14 cellular contexts compared by ENCODE assay signal in the genomic region with DNA sequence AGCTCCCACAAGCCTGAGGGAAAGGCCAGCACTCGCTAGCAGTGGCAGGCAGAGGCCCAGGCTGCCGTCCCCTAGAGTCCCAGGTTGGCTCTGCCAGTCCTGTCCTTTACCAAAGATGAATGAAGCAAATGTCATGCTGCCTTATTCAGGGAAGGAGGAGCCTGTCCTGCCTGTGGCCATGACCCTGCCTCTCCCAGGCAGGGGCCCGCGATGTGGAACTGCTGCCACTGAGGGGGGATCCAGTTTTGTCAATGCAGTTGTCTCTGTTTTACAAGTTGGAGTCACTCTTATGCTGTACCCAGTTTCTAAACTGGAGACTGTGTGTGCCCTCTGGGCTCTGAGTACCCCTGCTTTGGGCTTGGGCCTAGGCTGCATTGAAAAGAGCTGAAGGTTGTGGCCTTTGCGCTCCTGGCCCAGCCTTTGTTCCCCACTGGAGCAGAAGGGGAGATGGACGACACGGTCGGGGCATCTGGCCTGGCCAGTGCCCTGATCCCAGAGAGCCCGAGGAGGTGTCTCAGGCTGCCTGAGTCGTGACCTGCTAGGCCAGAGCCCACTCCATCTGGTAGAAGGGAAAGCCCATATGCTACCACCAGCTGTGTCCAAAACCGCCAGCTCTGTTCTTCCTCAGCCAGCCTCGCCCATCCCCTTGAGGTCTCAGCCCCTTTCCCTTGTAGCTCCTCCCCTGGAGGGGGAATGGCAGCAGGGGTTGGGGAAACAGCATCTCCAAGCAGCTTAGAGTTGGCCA. TPM values are rescaled to one million over a fixed set of nuclear protein-coding genes. Genes with fewer than 3 reads are reported as not detected.
DNase-seq lines count a peak whose midpoint lies in the region; ATAC-seq and TF ChIP-seq lines count a peak whose summit lies in the region.
"Had no signal": no experiment of that assay in that cellular context is flagged by ENCODE, and none has a peak within 500 bp of the region (broad histone marks: within the 10 kb centered on the region; RNA-seq: fewer than 3 reads in every experiment).

No MANE protein-coding gene starts in this region.

- H3K4me3 Mint-ChIP-seq in activated CD4-positive, alpha-beta T cell treated with anti-CD3 and anti-CD28 coated beads, Interleukin-2, amount 10 ng/mL, durations not matched to agents 24 days and 14 days, result no peak overlapping the region

- H3K27me3 ChIP-seq in spleen (replicated peaks in 1 of 7) (no peaks in the 10 kb centered on the region), smooth muscle cell (ENCODE audit: low read depth) (no peaks in the 10 kb centered on the region)
- H3K27me3 ChIP-seq: vagina had no signal

- peaks cover 39% of the 10 kb centered on the region for H3K36me3 Mint-ChIP-seq in activated CD4-positive, alpha-beta T cell treated with anti-CD3 and anti-CD28 coated beads, Interleukin-2, amount 10 ng/mL, durations not matched to agents 24 days and 14 days (ENCODE audit: low read depth)

- H4K20me1 ChIP-seq in smooth muscle cell (ENCODE audit: low read depth), result peaks cover 14% of the 10 kb centered on the region

- intact Hi-C loops in activated CD4-positive, alpha-beta T cell treated with anti-CD3 and anti-CD28 coated beads, Interleukin-2, amount 10 ng/mL, durations not matched to agents 24 days and 14 days (cut with micrococcal nuclease), result no loop called here
- intact Hi-C loops in spleen (cut with DNase I; ENCODE audit: low total_unique reads), result loop anchor here (10.0 kb wide), 3 partner anchors 50 to 130 kb away; a partner anchor contains a TSS

- H3K36me3 ChIP-seq in spleen (peaks cover 5 to 94% (median 56%) of the 10 kb centered on the region in 6 donors), smooth muscle cell (ENCODE audit: low read depth) (no peaks in the 10 kb centered on the region)

- H3K4me1 ChIP-seq in spleen (peaks cover 32 to 71% (median 50%) of the 10 kb centered on the region in 6 donors), smooth muscle cell (ENCODE audit: low read depth) (peaks cover 7% of the 10 kb centered on the region)

- no peak overlapping the region for H2AFZ ChIP-seq in smooth muscle cell (ENCODE audit: low read depth)

- TF ChIP-seq POLR2A in spleen (IDR thresholded peaks at IDR 0.05), result no peak

- TF ChIP-seq CTCF in spleen (IDR thresholded peaks at IDR 0.05 in 8 of 11, conservative IDR thresholded peaks at IDR 0.05 in 3 of 11) (no peak), smooth muscle cell (IDR thresholded peaks at IDR 0.05; ENCODE audit: borderline replicate concordance, insufficient read depth, poor library complexity, severe bottlenecking) (no peak)

- no peaks in the 10 kb centered on the region for H3K9me3 ChIP-seq in spleen
- H3K9me3 ChIP-seq in smooth muscle cell (replicated peaks; ENCODE audit: low read depth), result no peaks in the 10 kb centered on the region
- H3K9me3 ChIP-seq: vagina had no signal

- H3K27ac Mint-ChIP-seq in activated CD4-positive, alpha-beta T cell treated with anti-CD3 and anti-CD28 coated beads, Interleukin-2, amount 10 ng/mL, durations not matched to agents 24 days and 14 days, result peak overlapping the region; percentile 34

- peak overlapping the region; percentile 69 for H3K27ac ChIP-seq in cingulate gyrus (ENCODE audit: low read depth, low read length)
- peak overlapping the region in 7 of 8 donors; percentile 48 to 100 (median 99) for H3K27ac ChIP-seq in spleen
- no peak overlapping the region for H3K27ac ChIP-seq in smooth muscle cell (ENCODE audit: low read depth)
- H3K27ac ChIP-seq: vagina had no signal

- no peak for ATAC-seq in HG02623 (IDR thresholded peaks at IDR 0.05; ENCODE audit: unreplicated experiment)
- ATAC-seq: HCT116 had no signal

- no peaks in the 10 kb centered on the region for H3F3A ChIP-seq in smooth muscle cell (ENCODE audit: low read depth)

- H3K27me3 Mint-ChIP-seq in activated CD4-positive, alpha-beta T cell treated with anti-CD3 and anti-CD28 coated beads, Interleukin-2, amount 10 ng/mL, durations not matched to agents 24 days and 14 days, result no peaks in the 10 kb centered on the region

- peak; percentile 71 for DNase-seq in activated CD4-positive, alpha-beta T cell treated with anti-CD3 and anti-CD28 coated beads, Interleukin-2, amount 10 ng/mL, durations not matched to agents 24 days and 14 days
- no peak for DNase-seq in activated CD4-positive, alpha-beta T cell treated with anti-CD3 and anti-CD28 coated beads, Interleukin-2, amount 50 U/mL, for 48 hours
- peak; percentile 93 for DNase-seq in NCI-H524 treated with DMSO at 0.1 percent for 48 hours (lab: John Stamatoyannopoulos, UW)
- DNase-seq in spleen, result no peak
- DNase-seq in smooth muscle cell (lab: John Stamatoyannopoulos, UW; ENCODE audit: unreplicated experiment), result no peak
- no peak for DNase-seq in NCI-H2107 treated with DMSO at 0.1 percent for 48 hours (lab: John Stamatoyannopoulos, UW; ENCODE audit: unreplicated experiment)
- DNase-seq: ACHN, amniotic stem cell, NCI-H526, T-helper 9 cell had no signal

- H3K9ac ChIP-seq in smooth muscle cell (ENCODE audit: low read depth), result no peak overlapping the region

- H3K4me3 ChIP-seq in spleen (no peak overlapping the region), smooth muscle cell (no peak overlapping the region)
- H3K4me3 ChIP-seq: vagina had no signal

- H3K4me2 ChIP-seq in smooth muscle cell, result no peak overlapping the region

- H3K79me2 ChIP-seq in smooth muscle cell (ENCODE audit: low read depth), result no peaks in the 10 kb centered on the region

- peaks cover 31% of the 10 kb centered on the region for H3K4me1 Mint-ChIP-seq in activated CD4-positive, alpha-beta T cell treated with anti-CD3 and anti-CD28 coated beads, Interleukin-2, amount 10 ng/mL, durations not matched to agents 24 days and 14 days

- no peaks in the 10 kb centered on the region for H3K9me3 Mint-ChIP-seq in activated CD4-positive, alpha-beta T cell treated with anti-CD3 and anti-CD28 coated beads, Interleukin-2, amount 10 ng/mL, durations not matched to agents 24 days and 14 days

- 76 to 87% (median 83%) methylated on average over 5 to 12 of the region's 12 CpGs for WGBS in spleen, 5 donors
- WGBS in smooth muscle cell (ENCODE audit: low lambda C conversion rate), result 91% methylated on average over 12 of the region's 12 CpGs

RNA-seq across cellular contexts. Expression of a gene that starts 5.5 kb away (rescaled TPM):
- 202 and 204 TPM in 2 replicates for total RNA-seq in activated CD4-positive, alpha-beta T cell treated with anti-CD3 and anti-CD28 coated beads, Interleukin-2, amount 10 ng/mL, durations not matched to agents 24 days and 14 days
- 100 to 1,000 TPM; 211 to 381 (median 249) TPM for total RNA-seq in spleen
- 100 to 1,000 TPM; 414 to 554 (median 480) TPM for polyA plus RNA-seq in spleen
- 40.7 and 47.9 TPM in 2 replicates for total RNA-seq in smooth muscle cell
- 110 and 124 TPM in 2 replicates for polyA plus RNA-seq in smooth muscle cell

RNA-seq across cellular contexts. Expression of a gene that starts 47.2 kb away (rescaled TPM):
- 50.4 and 54.6 TPM in 2 replicates for total RNA-seq in activated CD4-positive, alpha-beta T cell treated with anti-CD3 and anti-CD28 coated beads, Interleukin-2, amount 10 ng/mL, durations not matched to agents 24 days and 14 days
- total RNA-seq in spleen (10 to 100 TPM; 43.9 to 72.0 (median 60.7) TPM), smooth muscle cell (13.6 and 18.7 TPM in 2 replicates)
- polyA plus RNA-seq in spleen (10 to 100 TPM; 20.5 to 31.3 (median 26.6) TPM), smooth muscle cell (26.8 and 27.7 TPM in 2 replicates)

Comparison
In these comparisons a context has a peak if more than half of its experiments do, and no peak if none do; other contexts are left out.
1. DNase-seq: peak in activated CD4-positive, alpha-beta T cell treated with anti-CD3 and anti-CD28 coated beads, Interleukin-2, amount 10 ng/mL, durations not matched to agents 24 days and 14 days (single experiment) and NCI-H524 treated with DMSO at 0.1 percent for 48 hours (single experiment); none in activated CD4-positive, alpha-beta T cell treated with anti-CD3 and anti-CD28 coated beads, Interleukin-2, amount 50 U/mL, for 48 hours (0 of 2), spleen (single experiment), smooth muscle cell (single experiment) and NCI-H2107 treated with DMSO at 0.1 percent for 48 hours (single experiment).